ENCODE assay signal across 8 cellular contexts in the genomic region with DNA sequence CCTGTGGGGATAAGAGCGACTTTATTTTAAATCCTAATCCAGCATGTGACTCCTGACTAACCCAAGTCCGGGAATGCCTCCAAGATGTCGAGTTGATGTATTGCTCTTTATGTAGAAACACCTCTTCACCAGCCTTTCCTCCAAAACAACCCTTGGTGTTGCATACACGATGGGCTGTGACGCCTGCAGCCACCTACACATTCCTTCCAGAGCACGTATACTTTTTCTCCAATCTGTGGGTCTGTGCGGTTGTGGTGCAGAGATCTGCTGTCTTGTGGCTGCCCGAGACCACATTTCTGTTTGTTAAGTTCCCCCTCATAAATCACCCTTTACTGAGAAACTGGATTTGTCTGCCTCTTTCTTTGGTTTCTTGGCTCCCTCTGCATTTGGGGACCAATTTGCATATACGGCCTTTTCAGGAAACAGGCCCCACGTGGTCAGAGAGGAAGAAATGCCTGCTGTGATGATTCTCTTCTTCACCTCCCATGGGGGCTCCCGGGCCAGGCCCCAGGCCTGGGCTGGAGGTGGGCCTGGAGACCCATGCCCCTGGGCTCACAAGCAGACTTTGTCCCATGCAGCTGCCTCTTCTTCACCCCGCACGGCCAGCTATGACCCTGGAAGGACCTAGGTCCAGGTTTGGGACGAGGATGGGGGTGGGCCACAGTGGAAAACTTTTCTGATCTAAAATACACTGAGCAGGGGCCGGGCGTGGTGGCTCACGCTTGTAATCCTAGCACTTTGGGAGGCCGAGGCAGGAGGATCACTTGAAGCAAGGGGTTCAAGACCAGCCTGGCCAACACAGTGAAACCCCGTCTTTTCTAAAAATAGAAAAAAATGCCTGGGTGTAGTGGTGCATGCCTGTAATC. TPM values are rescaled to one million over a fixed set of nuclear protein-coding genes. Genes with fewer than 3 reads are reported as not detected.
A peak's percentile ranks its signal among the peaks of the same experiment; 100 is the strongest.
DNase-seq lines count a peak whose midpoint lies in the region; ATAC-seq, FAIRE-seq and TF ChIP-seq lines count a peak whose summit lies in the region.

No MANE protein-coding gene starts in this region.

- H4K8ac ChIP-seq in neuronal stem cell (ENCODE audit: low read depth, low read length): no peak overlapping the region

- H3K9me3 Mint-ChIP-seq in T-helper 2 cell treated with Interferon-gamma antibody and Interleukin-4, amounts not matched to agents 5 μg/mL and 100 μg/mL, for 36 hours: no peaks in the 10 kb centered on the region

- no peak overlapping the region for H2AK5ac ChIP-seq in neuronal stem cell (ENCODE audit: low read depth, low read length)

- H3K27me3 ChIP-seq in neuronal stem cell (ENCODE audit: control insufficient read depth in 3 of 3, insufficient read depth in 3 of 3, low read depth in 1 of 3, low read length in 3 of 3): peaks cover 0 to 8% (median 0%) of the 10 kb centered on the region in 3 experiments
- no peaks in the 10 kb centered on the region for H3K27me3 ChIP-seq in right atrium auricular region

- peak; percentile 92 for DNase-seq in T-helper 2 cell treated with Interferon-gamma antibody and Interleukin-4, amounts not matched to agents 5 μg/mL and 100 μg/mL, for 36 hours (ENCODE audit: low spot score)
- DNase-seq in choroid plexus epithelial cell (ENCODE audit: low read depth) (peak; percentile 89), neuronal stem cell (ENCODE audit: low spot score) (no peak), urothelium cell line (ENCODE audit: low spot score) (peak; percentile 79), right atrium auricular region (ENCODE audit: low spot score) (no peak), posterior vena cava (ENCODE audit: low spot score) (no peak)

- H3K4me2 ChIP-seq in neuronal stem cell (ENCODE audit: insufficient read depth, low read length, poor library complexity, severe bottlenecking): no peak overlapping the region

- no peak overlapping the region for H3K27ac ChIP-seq in neuronal stem cell (replicated peaks; ENCODE audit: low read length)
- H3K27ac ChIP-seq in right atrium auricular region: no peak overlapping the region

- intact Hi-C loops in posterior vena cava (cut with DNase I): no loop called here

- no peak overlapping the region for H3K4ac ChIP-seq in neuronal stem cell (ENCODE audit: low read length)

- H2BK12ac ChIP-seq in neuronal stem cell (ENCODE audit: low read length): no peak overlapping the region

- H3K14ac ChIP-seq in neuronal stem cell (ENCODE audit: low read length): no peak overlapping the region

- no peak overlapping the region for H3K23ac ChIP-seq in neuronal stem cell (ENCODE audit: low read depth, low read length, poor library complexity)

- peak overlapping the region; percentile 60 for H3K27ac Mint-ChIP-seq in T-helper 2 cell treated with Interferon-gamma antibody and Interleukin-4, amounts not matched to agents 5 μg/mL and 100 μg/mL, for 36 hours

- H3K36me3 ChIP-seq in neuronal stem cell (replicated peaks in 1 of 2; ENCODE audit: control insufficient read depth in 2 of 2, insufficient read depth in 2 of 2, low read length in 2 of 2): no peaks in the 10 kb centered on the region
- no peaks in the 10 kb centered on the region for H3K36me3 ChIP-seq in right atrium auricular region

- H3K9me3 ChIP-seq in neuronal stem cell (replicated peaks in 1 of 2; ENCODE audit: control insufficient read depth in 2 of 2, insufficient read depth in 1 of 2, low read depth in 1 of 2, low read length in 2 of 2) (no peaks in the 10 kb centered on the region), right atrium auricular region (no peaks in the 10 kb centered on the region)

- H2BK15ac ChIP-seq in neuronal stem cell (ENCODE audit: low read length): no peak overlapping the region

- H3K4me3 ChIP-seq in choroid plexus epithelial cell (ENCODE audit: low read depth, low read length) (no peak overlapping the region), neuronal stem cell (ENCODE audit: low read length in 2 of 2) (no peak overlapping the region), right atrium auricular region (no peak overlapping the region)

- no peak overlapping the region for H4K91ac ChIP-seq in neuronal stem cell (ENCODE audit: low read depth, low read length, poor library complexity)

- no peaks in the 10 kb centered on the region for H3K36me3 Mint-ChIP-seq in T-helper 2 cell treated with Interferon-gamma antibody and Interleukin-4, amounts not matched to agents 5 μg/mL and 100 μg/mL, for 36 hours (ENCODE audit: low read depth)

- no CpG with 5 or more reads among the region's 19 CpGs for WGBS in neuronal stem cell (ENCODE audit: extremely low coverage in 2 of 2, insufficient read length in 2 of 2, insufficient replicate concordance in 1 of 2), 2 donors

- TF ChIP-seq CTCF in choroid plexus epithelial cell (conservative IDR thresholded peaks at IDR 0.05; ENCODE audit: low read depth, low read length): no peak
- no peak for TF ChIP-seq CTCF in right atrium auricular region (IDR thresholded peaks at IDR 0.05)

- H2BK5ac ChIP-seq in neuronal stem cell (ENCODE audit: low read length): no peak overlapping the region

- H3K9ac ChIP-seq in neuronal stem cell (ENCODE audit: low read depth, low read length, poor library complexity): no peak overlapping the region

- peaks cover 2% of the 10 kb centered on the region for H3K27me3 Mint-ChIP-seq in T-helper 2 cell treated with Interferon-gamma antibody and Interleukin-4, amounts not matched to agents 5 μg/mL and 100 μg/mL, for 36 hours (ENCODE audit: low read depth)

- H2AFZ ChIP-seq in neuronal stem cell (ENCODE audit: low read length): peak overlapping the region; percentile 78

- H3K4me1 Mint-ChIP-seq in T-helper 2 cell treated with Interferon-gamma antibody and Interleukin-4, amounts not matched to agents 5 μg/mL and 100 μg/mL, for 36 hours (ENCODE audit: low read depth): peaks cover 29% of the 10 kb centered on the region

- peak overlapping the region; percentile 40 for H3K18ac ChIP-seq in neuronal stem cell (ENCODE audit: low read length)

- H2BK120ac ChIP-seq in neuronal stem cell (ENCODE audit: low read depth, low read length): no peak overlapping the region

- peak; percentile 59 for ATAC-seq in GM18868 (IDR thresholded peaks at IDR 0.05; ENCODE audit: unreplicated experiment)
- ATAC-seq in HG03045 (IDR thresholded peaks at IDR 0.05; ENCODE audit: unreplicated experiment): peak; percentile 54

- FAIRE-seq in urothelium cell line (lab: Jason Lieb, UNC): no peak

- H3K4me3 Mint-ChIP-seq in T-helper 2 cell treated with Interferon-gamma antibody and Interleukin-4, amounts not matched to agents 5 μg/mL and 100 μg/mL, for 36 hours: peak overlapping the region; percentile 13

- H3K4me1 ChIP-seq in neuronal stem cell (ENCODE audit: control insufficient read depth in 2 of 2, insufficient read depth in 1 of 2, low read depth in 1 of 2, low read length in 2 of 2): peaks cover 6% of the 10 kb centered on the region in 2 donors
- H3K4me1 ChIP-seq in right atrium auricular region: peaks cover 0 to 21% of the 10 kb centered on the region in 2 donors

- no peaks in the 10 kb centered on the region for H3K79me1 ChIP-seq in neuronal stem cell (ENCODE audit: low read depth, low read length)

RNA-seq across cellular contexts. Expression of a gene that starts 21.4 kb away (rescaled TPM):
- polyA plus RNA-seq in neuronal stem cell (2013, experiment 1 of 2): 4.6 TPM
- 4.6 TPM for polyA plus RNA-seq in neuronal stem cell (2013, experiment 2 of 2)
- total RNA-seq in right atrium auricular region: 10 to 100 TPM; 16.2 to 27.2 TPM
- total RNA-seq in posterior vena cava: 10 to 100 TPM; 45.3 TPM

Comparison
In these comparisons a context has a peak if more than half of its experiments do, and no peak if none do; other contexts are left out.
1. DNase-seq: peak in T-helper 2 cell treated with Interferon-gamma antibody and Interleukin-4, amounts not matched to agents 5 μg/mL and 100 μg/mL, for 36 hours (single experiment), choroid plexus epithelial cell (single experiment) and urothelium cell line (single experiment); none in neuronal stem cell (single experiment), right atrium auricular region (single experiment) and posterior vena cava (single experiment).